In genomic region chr11:63622318-63622717, GRCh38 we compare ENCODE assay signal across 14 cellular contexts. TPM values are rescaled to one million over a fixed set of nuclear protein-coding genes. Genes with fewer than 3 reads are reported as not detected.
A peak's percentile ranks its signal among the peaks of the same experiment; 100 is the strongest.
DNase-seq lines count a peak whose midpoint lies in the region; ATAC-seq, FAIRE-seq and TF ChIP-seq lines count a peak whose summit lies in the region.
"Had no signal": no experiment of that assay in that cellular context is flagged by ENCODE, and none has a peak within 500 bp of the region (broad histone marks: within the 10 kb centered on the region; RNA-seq: fewer than 3 reads in every experiment).

No MANE protein-coding gene starts in this region.

- FAIRE-seq in frontal cortex (lab: Jason Lieb, UNC) = no peak

- H3K9me3 ChIP-seq in RWPE2 (ENCODE audit: severe bottlenecking) (no peaks in the 10 kb centered on the region), mucosa of descending colon (no peaks in the 10 kb centered on the region), gastroesophageal sphincter (no peaks in the 10 kb centered on the region)
- H3K9me3 ChIP-seq: upper lobe of left lung had no signal

- WGBS in gastroesophageal sphincter (ENCODE audit: low coverage in 1 of 2), 2 donors = 36 to 48% methylated on average over 2 of the region's 2 CpGs

- ATAC-seq in RWPE2 (ENCODE audit: low read depth) (peak; percentile 54), mucosa of descending colon (peak; percentile 31), gastroesophageal sphincter (no peak), HG02642 (IDR thresholded peaks at IDR 0.05; ENCODE audit: poor library complexity, unreplicated experiment) (no peak)
- ATAC-seq: natural killer cell had no signal

- H3K36me3 ChIP-seq in RWPE2 (ENCODE audit: low read depth) = peaks cover 3% of the 10 kb centered on the region
- H3K36me3 ChIP-seq in mucosa of descending colon (ENCODE audit: low read depth) = no peaks in the 10 kb centered on the region
- H3K36me3 ChIP-seq in gastroesophageal sphincter = no peaks in the 10 kb centered on the region

- H3K4me1 ChIP-seq in RWPE2 (ENCODE audit: insufficient read depth, poor library complexity, severe bottlenecking) (no peaks in the 10 kb centered on the region), mucosa of descending colon (ENCODE audit: low read depth) (no peaks in the 10 kb centered on the region), gastroesophageal sphincter (no peaks in the 10 kb centered on the region)

- DNase-seq in HuH-7 (ENCODE audit: low spot score) (peak; percentile 91), RWPE2 (ENCODE audit: low spot score) (no peak), mucosa of descending colon (no peak), frontal cortex (ENCODE audit: low spot score in 2 of 2) (no peak)
- DNase-seq: activated CD4-positive, alpha-beta T cell treated with anti-CD3 and anti-CD28 coated beads, Interleukin-2, amount 10 ng/mL, durations not matched to agents 24 days and 14 days; activated naive CD4-positive, alpha-beta T cell treated with Interleukin-2 at 50 U/mL for 16 hours; CD8-positive, alpha-beta memory T cell; natural killer cell; NCI-H748 treated with DMSO at 0.1 percent for 48 hours; upper lobe of left lung had no signal

- intact Hi-C loops in mucosa of descending colon (cut with DNase I, micrococcal nuclease) = no loop called here

- H3K4me3 ChIP-seq in RWPE2 (ENCODE audit: severe bottlenecking) = no peak overlapping the region
- H3K4me3 ChIP-seq in mucosa of descending colon = no peak overlapping the region
- no peak overlapping the region for H3K4me3 ChIP-seq in gastroesophageal sphincter
- H3K4me3 ChIP-seq: upper lobe of left lung had no signal

- H3K27me3 ChIP-seq in RWPE2 (ENCODE audit: insufficient read depth, poor library complexity, severe bottlenecking) (no peaks in the 10 kb centered on the region), gastroesophageal sphincter (no peaks in the 10 kb centered on the region)
- H3K27me3 ChIP-seq: upper lobe of left lung had no signal

- no peak for TF ChIP-seq CTCF in RWPE2 (IDR thresholded peaks at IDR 0.05; ENCODE audit: poor library complexity, severe bottlenecking)
- no peak for TF ChIP-seq CTCF in mucosa of descending colon (IDR thresholded peaks at IDR 0.05)
- TF ChIP-seq CTCF in gastroesophageal sphincter (IDR thresholded peaks at IDR 0.05) = no peak

- H3K27ac ChIP-seq in RWPE2 (ENCODE audit: poor library complexity, severe bottlenecking) = no peak overlapping the region
- H3K27ac ChIP-seq in gastroesophageal sphincter = no peak overlapping the region
- H3K27ac ChIP-seq: upper lobe of left lung had no signal

- TF ChIP-seq POLR2A in gastroesophageal sphincter (IDR thresholded peaks at IDR 0.05) = no peak

- no peak for TF ChIP-seq EP300 in gastroesophageal sphincter (IDR thresholded peaks at IDR 0.05)

RNA-seq across cellular contexts. Expression of gene PLAAT3, which starts 8.1 kb away (rescaled TPM):
- total RNA-seq in mucosa of descending colon = 10 to 100 TPM; 15.1 to 58.5 (median 26.7) TPM
- total RNA-seq in gastroesophageal sphincter = 10 to 100 TPM; 45.9 to 69.1 (median 53.2) TPM
- total RNA-seq in frontal cortex = 2.4 TPM

RNA-seq across cellular contexts. Expression of gene ATL3, which starts 48.9 kb away (rescaled TPM):
- total RNA-seq in mucosa of descending colon = 10 to 100 TPM; 47.5 to 87.9 (median 61.5) TPM
- total RNA-seq in gastroesophageal sphincter = 100 to 1,000 TPM; 155 to 221 (median 202) TPM
- 21.6 TPM for total RNA-seq in frontal cortex

RNA-seq across cellular contexts. Expression of gene RTN3, which starts 59.0 kb away (rescaled TPM):
- total RNA-seq in mucosa of descending colon (100 to 1,000 TPM; 111 to 129 (median 115) TPM), gastroesophageal sphincter (100 to 1,000 TPM in 1 of 4 donors, 10 to 100 TPM in 3; 78.4 to 115 (median 94.2) TPM), frontal cortex (239 TPM)

RNA-seq across cellular contexts. Expression of gene PLAAT2, which starts 59.1 kb away (rescaled TPM):
- total RNA-seq in mucosa of descending colon (100 to 1,000 TPM in 1 of 3 donors, 10 to 100 TPM in 2; 44.3 to 238 (median 62.8) TPM), gastroesophageal sphincter (not detected), frontal cortex (not detected)
- total RNA-seq: activated CD4-positive, alpha-beta T cell treated with anti-CD3 and anti-CD28 coated beads, Interleukin-2, amount 10 ng/mL, durations not matched to agents 24 days and 14 days; LHCN-M2; skeletal muscle tissue had no signal

Comparison
In these comparisons a context has a peak if more than half of its experiments do, and no peak if none do; other contexts are left out.
1. ATAC-seq: peak in RWPE2 (single experiment) and mucosa of descending colon (single experiment); none in gastroesophageal sphincter (single experiment) and HG02642 (single experiment).